In genomic region chr10:25532213-25532612, GRCh38 we compare ENCODE assay signal across 7 cellular contexts.
"Had no signal": no experiment of that assay in that cellular context is flagged by ENCODE, and none has a peak within 500 bp of the region (broad histone marks: within the 10 kb centered on the region; RNA-seq: fewer than 3 reads in every experiment).

No MANE protein-coding gene starts in this region.

- H2AFZ ChIP-seq: GM23248 had no signal

- H3K9ac ChIP-seq: GM23248 had no signal

- FAIRE-seq: H54, HTR-8/SVneo had no signal

- H3K27ac ChIP-seq: GM23248 had no signal

- DNase-seq: GM23248, GOT3, H9, HCEC 1CT, KG1 had no signal

- H3K4me3 ChIP-seq: GM23248 had no signal
